Comparison of ENCODE assay signal across 8 cellular contexts in genomic region chr9:133144142-133144886, GRCh38. TPM values are rescaled to one million over a fixed set of nuclear protein-coding genes. Genes with fewer than 3 reads are reported as not detected.
DNase-seq lines count a peak whose midpoint lies in the region; ATAC-seq, FAIRE-seq and TF ChIP-seq lines count a peak whose summit lies in the region.

No MANE protein-coding gene starts in this region.

- CTCF ChIA-PET in endothelial cell of umbilical vein (lab: Charles Lee), result interaction anchor here (0.6 to 6.2 kb wide), 39 partner anchors 10 to 415 kb away, joined by 3 to 147 read pairs (median 8); partner anchors contain the start of genes GFI1B, GTF3C5 and RALGDS

- H2AFZ ChIP-seq in ACC112 (ENCODE audit: low read length, unreplicated experiment) (no peak overlapping the region), endothelial cell of umbilical vein (ENCODE audit: low read depth, low read length) (no peak overlapping the region)

- H3K79me2 ChIP-seq in ACC112 (ENCODE audit: control insufficient read depth, insufficient read depth, low read length, unreplicated experiment), result peaks cover 8% of the 10 kb centered on the region
- peaks cover 2% of the 10 kb centered on the region for H3K79me2 ChIP-seq in endothelial cell of umbilical vein (ENCODE audit: control insufficient read depth, insufficient read depth, low read length)

- H3K9me1 ChIP-seq in endothelial cell of umbilical vein (replicated peaks; ENCODE audit: control insufficient read depth, extremely low read depth, insufficient read depth, low read length), result no peaks in the 10 kb centered on the region

- peak; percentile 97 to 99 for TF ChIP-seq CTCF in endothelial cell of umbilical vein (IDR thresholded peaks at IDR 0.05; ENCODE audit: extremely low read depth in 1 of 2, insufficient read depth in 1 of 2, low read depth in 1 of 2, low read length in 2 of 2)

- no TSS peak for BruUV-seq in endothelial cell of umbilical vein (replicated peaks; lab: Mats Ljungman, UMichigan)

- H3K27ac ChIP-seq in ACC112 (ENCODE audit: low read depth, low read length) (no peak overlapping the region), endothelial cell of umbilical vein (ENCODE audit: insufficient read depth, low read depth, low read length) (no peak overlapping the region), muscle layer of duodenum (ENCODE audit: low read length) (peak overlapping the region; percentile 16)

- dilution Hi-C loops in endothelial cell of umbilical vein (cut with MboI; ENCODE audit: extremely low pct_ligation_motif_present, low sequenced_read_pairs), result no loop called here

- intact Hi-C loops in endothelial cell of umbilical vein (cut with micrococcal nuclease), result loop anchor here (1.0 kb wide), 5 partner anchors 9 to 122 kb away; partner anchors contain the start of gene RALGDS

- DNase-seq in NOMO-1 treated with DMSO at 0.1 percent for 48 hours (lab: John Stamatoyannopoulos, UW; ENCODE audit: unreplicated experiment) (peak; percentile 41), endothelial cell of umbilical vein (ENCODE audit: low read depth, low spot score) (peak; percentile 69)
- peak; percentile 85 for DNase-seq in activated CD8-positive, alpha-beta memory T cell treated with anti-CD3 and anti-CD28 coated beads, Interleukin-2, amount 50 U/mL, for 24 hours (ENCODE audit: extremely low read depth)
- DNase-seq in stimulated activated CD8-positive, alpha-beta memory T cell treated with anti-CD3 and anti-CD28 coated beads, Interleukin-7, amount 100 ng/mL, for 4 hours (ENCODE audit: low read depth in 2 of 2), result peak; percentile 86 to 88

- peak overlapping the region; percentile 2 for H3K4me2 ChIP-seq in endothelial cell of umbilical vein (ENCODE audit: insufficient read depth, low read length)

- TF ChIP-seq POLR2A in endothelial cell of umbilical vein (IDR thresholded peaks at IDR 0.05; ENCODE audit: low read depth, low read length), result no peak

- POLR2A ChIA-PET in endothelial cell of umbilical vein (lab: Charles Lee), result interaction anchor here (0.7 to 1.1 kb wide), 3 partner anchors 10 to 34 kb away, joined by 3 read pairs; no protein-coding TSS in a partner anchor

- peaks cover 6% of the 10 kb centered on the region for H3K4me1 ChIP-seq in ACC112 (ENCODE audit: control insufficient read depth, insufficient read depth, low read length, unreplicated experiment)
- H3K4me1 ChIP-seq in endothelial cell of umbilical vein (ENCODE audit: control insufficient read depth, extremely low read depth, insufficient read depth, low read length), result peaks cover 15% of the 10 kb centered on the region
- peaks cover 7 to 50% of the 10 kb centered on the region in 2 donors for H3K4me1 ChIP-seq in muscle layer of duodenum (ENCODE audit: control insufficient read depth in 1 of 2, insufficient read depth in 2 of 2, low read length in 2 of 2)

- no peak overlapping the region for H3K9ac ChIP-seq in endothelial cell of umbilical vein (replicated peaks; ENCODE audit: extremely low read depth, insufficient read depth, low read length)

- no peaks in the 10 kb centered on the region for H3K27me3 ChIP-seq in ACC112 (ENCODE audit: insufficient read depth, low read length)
- no peaks in the 10 kb centered on the region for H3K27me3 ChIP-seq in endothelial cell of umbilical vein (ENCODE audit: control insufficient read depth in 2 of 2, insufficient read depth in 2 of 2, low read length in 2 of 2)
- no peaks in the 10 kb centered on the region for H3K27me3 ChIP-seq in muscle layer of duodenum (ENCODE audit: low read depth, low read length)

- no peaks in the 10 kb centered on the region for H3K36me3 ChIP-seq in ACC112 (ENCODE audit: insufficient read depth, low read length)
- no peaks in the 10 kb centered on the region for H3K36me3 ChIP-seq in endothelial cell of umbilical vein (ENCODE audit: control insufficient read depth in 2 of 2, extremely low read depth in 1 of 2, insufficient read depth in 2 of 2, low read length in 2 of 2)
- no peaks in the 10 kb centered on the region for H3K36me3 ChIP-seq in muscle layer of duodenum (ENCODE audit: control insufficient read depth in 1 of 2, insufficient read depth in 2 of 2, low read length in 2 of 2)

- H4K20me1 ChIP-seq in endothelial cell of umbilical vein (replicated peaks; ENCODE audit: control insufficient read depth, extremely low read depth, insufficient read depth, low read length), result no peaks in the 10 kb centered on the region

- peak; percentile 66 for FAIRE-seq in endothelial cell of umbilical vein (lab: Jason Lieb, UNC)

- H3K4me3 ChIP-seq in ACC112 (ENCODE audit: low read depth, low read length) (peak overlapping the region; percentile 59), endothelial cell of umbilical vein (replicated peaks in 1 of 3; ENCODE audit: insufficient read depth in 1 of 3, low read depth in 1 of 3, low read length in 3 of 3) (peak overlapping the region in 1 of 3 experiments; percentile 5), muscle layer of duodenum (ENCODE audit: low read depth in 1 of 2, low read length in 2 of 2) (peak overlapping the region; percentile 52 to 59)

- ATAC-seq in GM18520 (IDR thresholded peaks at IDR 0.05; ENCODE audit: unreplicated experiment) (peak; percentile 52), HG03196 (IDR thresholded peaks at IDR 0.05; ENCODE audit: unreplicated experiment) (peak; percentile 30)

- no peaks in the 10 kb centered on the region for H3K9me3 ChIP-seq in endothelial cell of umbilical vein (replicated peaks; ENCODE audit: control insufficient read depth, insufficient read depth, low read length)
- no peaks in the 10 kb centered on the region for H3K9me3 ChIP-seq in muscle layer of duodenum (ENCODE audit: control insufficient read depth in 1 of 2, low read length in 2 of 2)

TF ChIP-seq in endothelial cell of umbilical vein, 7 proteins besides CTCF, POLR2A, EP300 and RAD21:
- TF ChIP-seq MAX (IDR thresholded peaks at IDR 0.05; ENCODE audit: insufficient read depth, insufficient read length), result peak; percentile 12
- TF ChIP-seq EZH2 (IDR thresholded peaks at IDR 0.05; ENCODE audit: borderline replicate concordance, low read depth, low read length, severe bottlenecking), result no peak
- no peak for TF ChIP-seq POLR2AphosphoS5 (IDR thresholded peaks at IDR 0.05; ENCODE audit: insufficient read depth, low read depth, low read length)

RNA-seq across cellular contexts. Expression of gene GBGT1, which starts 19.4 kb away (rescaled TPM):
- total RNA-seq in endothelial cell of umbilical vein, result 28.7 and 35.6 TPM in 2 replicates
- 56.3 and 68.8 TPM in 2 replicates for polyA plus RNA-seq in endothelial cell of umbilical vein
- polyA plus RNA-seq in endothelial cell of umbilical vein (2011; cell fraction: cytosol; rRNA removed), result 36.6 and 42.6 TPM in 2 replicates
- 39.7 and 45.5 TPM in 2 replicates for polyA plus RNA-seq in endothelial cell of umbilical vein (2011; cell fraction: nucleus; rRNA removed)
- 32.2 and 55.3 TPM in 2 replicates for polyA plus RNA-seq in endothelial cell of umbilical vein (2012)
- 61.1 and 61.6 TPM in 2 replicates for polyA minus RNA-seq in endothelial cell of umbilical vein
- not detected for polyA minus RNA-seq in endothelial cell of umbilical vein (2011; cell fraction: cytosol; rRNA and poly(A)+ RNA removed)
- 24.7 and 38.1 TPM in 2 replicates for polyA minus RNA-seq in endothelial cell of umbilical vein (2011; cell fraction: nucleus; rRNA and poly(A)+ RNA removed)

RNA-seq across cellular contexts. Expression of gene RALGDS, which starts 23.3 kb away (rescaled TPM):
- 41.4 and 43.1 TPM in 2 replicates for total RNA-seq in endothelial cell of umbilical vein
- 60.0 and 72.2 TPM in 2 replicates for polyA plus RNA-seq in endothelial cell of umbilical vein
- polyA plus RNA-seq in endothelial cell of umbilical vein (2011; cell fraction: cytosol; rRNA removed), result 42.1 and 51.4 TPM in 2 replicates
- 185 and 231 TPM in 2 replicates for polyA plus RNA-seq in endothelial cell of umbilical vein (2011; cell fraction: nucleus; rRNA removed)
- polyA plus RNA-seq in endothelial cell of umbilical vein (2012), result 23.4 and 32.2 TPM in 2 replicates
- 31.7 and 33.3 TPM in 2 replicates for polyA minus RNA-seq in endothelial cell of umbilical vein
- polyA minus RNA-seq in endothelial cell of umbilical vein (2011; cell fraction: cytosol; rRNA and poly(A)+ RNA removed), result 14.1 TPM
- polyA minus RNA-seq in endothelial cell of umbilical vein (2011; cell fraction: nucleus; rRNA and poly(A)+ RNA removed), result 34.4 and 39.5 TPM in 2 replicates
